In genomic region chr19:46998445-46999142, GRCh38 we compare ENCODE assay signal across 26 cellular contexts. TPM values are rescaled to one million over a fixed set of nuclear protein-coding genes. Genes with fewer than 3 reads are reported as not detected.
DNase-seq lines count a peak whose midpoint lies in the region; ATAC-seq and TF ChIP-seq lines count a peak whose summit lies in the region.
"Had no signal": no experiment of that assay in that cellular context is flagged by ENCODE, and none has a peak within 500 bp of the region (broad histone marks: within the 10 kb centered on the region; RNA-seq: fewer than 3 reads in every experiment).

No MANE protein-coding gene starts in this region.

- H2BK120ac ChIP-seq in IMR-90 (ENCODE audit: low read depth, low read length) = no peak overlapping the region

- H3K36me3 ChIP-seq in IMR-90 (ENCODE audit: control insufficient read depth, insufficient read depth, low read length) = peaks cover 50% of the 10 kb centered on the region
- H3K36me3 ChIP-seq in endodermal cell (ENCODE audit: control insufficient read depth, insufficient read depth, low read length) = peaks cover 4% of the 10 kb centered on the region
- peaks cover 49% of the 10 kb centered on the region for H3K36me3 ChIP-seq in OCI-LY7 (ENCODE audit: insufficient read depth, low read length)

- H3K9ac ChIP-seq in IMR-90 (ENCODE audit: low read depth, low read length) (no peak overlapping the region), endodermal cell (ENCODE audit: extremely low read depth, low read length, poor library complexity, severe bottlenecking) (no peak overlapping the region)

- peaks cover 3 to 27% of the 10 kb centered on the region in 2 experiments; a peak in 2 of 4 replicates for H3K79me1 ChIP-seq in IMR-90 (ENCODE audit: low read depth in 1 of 2, low read length in 2 of 2)

- TF ChIP-seq CTCF in IMR-90 (conservative IDR thresholded peaks at IDR 0.05; ENCODE audit: low read depth, low read length) (no peak), endodermal cell (conservative IDR thresholded peaks at IDR 0.05) (no peak), OCI-LY7 (conservative IDR thresholded peaks at IDR 0.05; ENCODE audit: low read length) (no peak)

- no peaks in the 10 kb centered on the region; the same call in 1 of the 2 replicates for H3K4me1 ChIP-seq in IMR-90 (ENCODE audit: control insufficient read depth, insufficient read depth, low read length)
- no peaks in the 10 kb centered on the region for H3K4me1 ChIP-seq in endodermal cell (ENCODE audit: control insufficient read depth, insufficient read depth, low read length)
- H3K4me1 ChIP-seq in OCI-LY7 (ENCODE audit: insufficient read depth, low read length, poor library complexity, severe bottlenecking) = no peaks in the 10 kb centered on the region
- H3K4me1 ChIP-seq: BE2C had no signal

- DNase-seq in IMR-90 (no peak), endodermal cell (no peak), medulla oblongata (ENCODE audit: extremely low spot score) (peak; percentile 67), sciatic nerve (ENCODE audit: low spot score) (no peak), OCI-LY7 (ENCODE audit: low spot score) (no peak), GM19238 (ENCODE audit: insufficient read length, low spot score) (no peak), NCI-H526 (lab: John Stamatoyannopoulos, UW) (no peak)
- DNase-seq in effector CD4-positive, alpha-beta T cell = no peak
- DNase-seq: activated CD4-positive, alpha-beta memory T cell treated with anti-CD3 and anti-CD28 coated beads for 36 hours; activated CD8-positive, alpha-beta memory T cell treated with anti-CD3 and anti-CD28 coated beads, Interleukin-2, amount 50 U/mL, for 48 hours; BE2C; kidney glomerular epithelial cell; NCI-H1092; NCI-H187 treated with DMSO at 0.1 percent for 48 hours; NCI-H226; NCI-H82; RPMI8226; stomach; T-helper 1 cell; trophoblast cell had no signal

- CTCF ChIA-PET in IMR-90 (lab: Yijun Ruan, JAX) (no interaction called here), OCI-LY7 (lab: Charles Lee; ENCODE audit: unreplicated experiment) (no interaction called here)

- H3K4ac ChIP-seq in IMR-90 (ENCODE audit: low read depth, low read length) = no peak overlapping the region

- peaks cover 46% of the 10 kb centered on the region for H3K36me3 Mint-ChIP-seq in endodermal cell (ENCODE audit: low read depth)

- H3K4me1 Mint-ChIP-seq in endodermal cell = no peaks in the 10 kb centered on the region
- H3K4me1 Mint-ChIP-seq: activated naive CD4-positive, alpha-beta T cell treated with anti-CD3 and anti-CD28 coated beads, Interleukin-2, amount 50 U/mL, for 24 hours; activated T-helper 17 cell treated with anti-CD3 and anti-CD28 coated beads, Interleukin-2, amount 50 U/mL, for 72 hours had no signal

- no peak overlapping the region for H3K23ac ChIP-seq in IMR-90 (ENCODE audit: low read depth, low read length)

- in situ Hi-C loops in IMR-90 (cut with MboI; ENCODE audit: low sequenced_read_pairs) = no loop called here

- POLR2A ChIA-PET in IMR-90 (lab: Charles Lee; ENCODE audit: unreplicated experiment) (no interaction called here), OCI-LY7 (lab: Charles Lee) (no interaction called here)

- H2BK20ac ChIP-seq in IMR-90 (ENCODE audit: low read depth, low read length) = no peak overlapping the region

- H3K18ac ChIP-seq in IMR-90 (ENCODE audit: low read depth, low read length) = no peak overlapping the region

- no peak overlapping the region for H3K4me3 Mint-ChIP-seq in endodermal cell
- H3K4me3 Mint-ChIP-seq: activated CD4-positive, alpha-beta memory T cell treated with anti-CD3 and anti-CD28 coated beads for 36 hours; activated naive CD4-positive, alpha-beta T cell treated with anti-CD3 and anti-CD28 coated beads, Interleukin-2, amount 50 U/mL, for 24 hours; activated T-helper 17 cell treated with anti-CD3 and anti-CD28 coated beads, Interleukin-2, amount 50 U/mL, for 72 hours; central memory CD8-positive, alpha-beta T cell had no signal

- intact Hi-C loops in IMR-90 (cut with micrococcal nuclease) (no loop called here), sciatic nerve (cut with DNase I) (no loop called here), OCI-LY7 (cut with micrococcal nuclease; ENCODE audit: unreplicated experiment) (no loop called here)

- H2AFZ ChIP-seq in IMR-90 (replicated peaks; ENCODE audit: low read length, poor library complexity) = peak overlapping the region; percentile 43
- no peak overlapping the region for H2AFZ ChIP-seq in OCI-LY7 (ENCODE audit: low read length)

- TF ChIP-seq RAD21 in IMR-90 (IDR thresholded peaks at IDR 0.05; ENCODE audit: low read length) = no peak

- 91% methylated on average over 12 of the region's 22 CpGs; no CpG with 5 or more reads in 1 of the 2 experiments for WGBS in IMR-90 (ENCODE audit: extremely low coverage in 2 of 2, insufficient read length in 1 of 2), 2 experiments
- WGBS in endodermal cell (ENCODE audit: insufficient coverage in 1 of 2, insufficient read length in 1 of 2), 2 experiments = 87 to 93% methylated on average over 14 to 22 of the region's 22 CpGs

- ATAC-seq in IMR-90 (ENCODE audit: low read depth) = no peak
- peak; percentile 60 for ATAC-seq in sciatic nerve
- ATAC-seq: activated T-helper 17 cell treated with anti-CD3 and anti-CD28 coated beads, Interleukin-2, amount 50 U/mL, for 72 hours had no signal

- no peak overlapping the region for H4K91ac ChIP-seq in IMR-90 (ENCODE audit: insufficient read depth, low read depth, low read length)

- H3K4me3 ChIP-seq in IMR-90 (ENCODE audit: insufficient read depth, low read depth, low read length) (no peak overlapping the region), endodermal cell (ENCODE audit: low read length) (no peak overlapping the region), OCI-LY7 (ENCODE audit: low read depth, low read length, poor library complexity, severe bottlenecking) (no peak overlapping the region)
- H3K4me3 ChIP-seq: lung, stomach had no signal

- no peak overlapping the region for H3K27ac ChIP-seq in IMR-90 (ENCODE audit: insufficient read depth, low read length)
- peak overlapping the region; percentile 41 for H3K27ac ChIP-seq in endodermal cell (ENCODE audit: low read depth, low read length)
- no peak overlapping the region for H3K27ac ChIP-seq in OCI-LY7 (ENCODE audit: low read depth, low read length, poor library complexity, severe bottlenecking)
- H3K27ac ChIP-seq: neutrophil, stomach had no signal

- no peaks in the 10 kb centered on the region for H3K9me2 ChIP-seq in OCI-LY7 (ENCODE audit: insufficient read depth, low read length)

- no peaks in the 10 kb centered on the region for H3K9me3 ChIP-seq in IMR-90 (ENCODE audit: control insufficient read depth, insufficient read depth, low read length)
- H3K9me3 ChIP-seq in endodermal cell (ENCODE audit: control insufficient read depth, low read length) = no peaks in the 10 kb centered on the region
- H3K9me3 ChIP-seq in OCI-LY7 (ENCODE audit: low read length) = no peaks in the 10 kb centered on the region
- H3K9me3 ChIP-seq: BE2C, neutrophil, stomach had no signal

- no peaks in the 10 kb centered on the region for H3K27me3 Mint-ChIP-seq in endodermal cell (ENCODE audit: insufficient read depth)
- H3K27me3 Mint-ChIP-seq: activated CD4-positive, alpha-beta memory T cell treated with anti-CD3 and anti-CD28 coated beads for 36 hours; activated naive CD4-positive, alpha-beta T cell treated with anti-CD3 and anti-CD28 coated beads, Interleukin-2, amount 50 U/mL, for 24 hours; activated T-helper 17 cell treated with anti-CD3 and anti-CD28 coated beads, Interleukin-2, amount 50 U/mL, for 72 hours; central memory CD8-positive, alpha-beta T cell had no signal

- H2BK15ac ChIP-seq in IMR-90 (ENCODE audit: low read depth, low read length) = no peak overlapping the region

- no peak for TF ChIP-seq POLR2A in IMR-90 (IDR thresholded peaks at IDR 0.05; ENCODE audit: low read depth, low read length)

- H4K8ac ChIP-seq in IMR-90 (ENCODE audit: low read depth in 2 of 2, low read length in 2 of 2) = no peak overlapping the region

- no peaks in the 10 kb centered on the region for H3K79me2 ChIP-seq in OCI-LY7 (ENCODE audit: insufficient read depth, low read depth, low read length)

- peaks cover 13% of the 10 kb centered on the region; the same call in 1 of the 2 replicates for H4K20me1 ChIP-seq in IMR-90 (ENCODE audit: insufficient read depth, low read length)
- no peaks in the 10 kb centered on the region for H4K20me1 ChIP-seq in OCI-LY7 (ENCODE audit: insufficient read depth, low read length)

- no peak overlapping the region for H3K14ac ChIP-seq in IMR-90 (replicated peaks; ENCODE audit: low read depth, low read length)

- H3K9me1 ChIP-seq in IMR-90 (ENCODE audit: insufficient read depth, low read length) = no peaks in the 10 kb centered on the region; the same call in 1 of the 2 replicates

- H4K5ac ChIP-seq in IMR-90 (ENCODE audit: low read depth, low read length) = no peak overlapping the region

- no peak overlapping the region for H2AK9ac ChIP-seq in IMR-90 (replicated peaks; ENCODE audit: low read depth, low read length, poor library complexity)

- BruUV-seq in IMR-90 (replicated peaks; lab: Mats Ljungman, UMichigan) (no TSS peak), OCI-LY7 (replicated peaks; lab: Mats Ljungman, UMichigan) (no TSS peak)

- no peak overlapping the region for H2AK5ac ChIP-seq in IMR-90 (ENCODE audit: low read depth, low read length)

- dilution Hi-C loops in IMR-90 (cut with HindIII; ENCODE audit: low sequenced_read_pairs, unreplicated experiment) = no loop called here

- H3K56ac ChIP-seq in IMR-90 (ENCODE audit: extremely low read depth, insufficient read depth, low read length) = no peak overlapping the region

- H3K9me3 Mint-ChIP-seq in endodermal cell = no peaks in the 10 kb centered on the region
- H3K9me3 Mint-ChIP-seq: activated CD4-positive, alpha-beta memory T cell treated with anti-CD3 and anti-CD28 coated beads for 36 hours; activated naive CD4-positive, alpha-beta T cell treated with anti-CD3 and anti-CD28 coated beads, Interleukin-2, amount 50 U/mL, for 24 hours; activated T-helper 17 cell treated with anti-CD3 and anti-CD28 coated beads, Interleukin-2, amount 50 U/mL, for 72 hours; central memory CD8-positive, alpha-beta T cell had no signal

- H2BK5ac ChIP-seq in IMR-90 (ENCODE audit: low read depth, low read length, poor library complexity, severe bottlenecking) = no peak overlapping the region

- H3K27me3 ChIP-seq in IMR-90 (ENCODE audit: control insufficient read depth, insufficient read depth, low read length) (no peaks in the 10 kb centered on the region), endodermal cell (ENCODE audit: control insufficient read depth, insufficient read depth, low read length, poor library complexity, severe bottlenecking) (no peaks in the 10 kb centered on the region)
- H3K27me3 ChIP-seq: BE2C had no signal

- H3K27ac Mint-ChIP-seq in endodermal cell = no peak overlapping the region
- H3K27ac Mint-ChIP-seq: activated CD4-positive, alpha-beta memory T cell treated with anti-CD3 and anti-CD28 coated beads for 36 hours; activated naive CD4-positive, alpha-beta T cell treated with anti-CD3 and anti-CD28 coated beads, Interleukin-2, amount 50 U/mL, for 24 hours; activated T-helper 17 cell treated with anti-CD3 and anti-CD28 coated beads, Interleukin-2, amount 50 U/mL, for 72 hours had no signal

- H3K4me2 ChIP-seq in IMR-90 (ENCODE audit: low read depth, low read length) = no peak overlapping the region
- no peak overlapping the region for H3K4me2 ChIP-seq in OCI-LY7 (ENCODE audit: low read length)

RNA-seq across cellular contexts. Expression of gene NPAS1, which starts 21.0 kb away (rescaled TPM):
- total RNA-seq in IMR-90 (2012; rRNA removed) = 0.36 and 0.56 TPM in 2 replicates
- polyA plus RNA-seq in IMR-90 (2012; rRNA removed) = 5.7 and 7.4 TPM in 2 replicates
- polyA plus RNA-seq in IMR-90 (2012; cell fraction: cytosol; rRNA removed) = 6.7 and 7.2 TPM in 2 replicates
- polyA plus RNA-seq in IMR-90 (2012; cell fraction: nucleus; rRNA removed; ENCODE audit: low replicate concordance) = 6.1 and 23.6 TPM in 2 replicates
- total RNA-seq in endodermal cell = 1 to 10 TPM; 6.9 to 8.7 TPM
- polyA plus RNA-seq in endodermal cell (2013, experiment 1 of 2) = 3.6 TPM
- 5.1 TPM for polyA plus RNA-seq in endodermal cell (2013, experiment 2 of 2)
- 0.89 TPM for total RNA-seq in sciatic nerve
- total RNA-seq in OCI-LY7 (2014; rRNA removed; shearing (Covaris generic)) = 3.4 and 3.5 TPM in 2 replicates
- total RNA-seq in OCI-LY7 (2022) = 8.4 and 14.1 TPM in 2 replicates
- total RNA-seq: activated CD4-positive, alpha-beta memory T cell treated with anti-CD3 and anti-CD28 coated beads for 36 hours; dermis microvascular lymphatic vessel endothelial cell had no signal

RNA-seq across cellular contexts. Expression of gene TMEM160, which starts 49.8 kb away (rescaled TPM):
- total RNA-seq in IMR-90 (2012; rRNA removed) (9.2 and 10.6 TPM in 2 replicates), endodermal cell (10 to 100 TPM; 61.8 to 69.5 TPM), sciatic nerve (19.3 TPM), OCI-LY7 (2022) (42.5 and 44.8 TPM in 2 replicates)
- 25.7 and 48.9 TPM in 2 replicates for polyA plus RNA-seq in IMR-90 (2012; rRNA removed)
- polyA plus RNA-seq in IMR-90 (2012; cell fraction: cytosol; rRNA removed) = 61.5 and 62.1 TPM in 2 replicates
- polyA plus RNA-seq in IMR-90 (2012; cell fraction: nucleus; rRNA removed; ENCODE audit: low replicate concordance) = 7.7 and 30.6 TPM in 2 replicates
- polyA plus RNA-seq in endodermal cell (2013, experiment 1 of 2) = 44.2 TPM
- 34.1 TPM for polyA plus RNA-seq in endodermal cell (2013, experiment 2 of 2)
- 82.3 and 105 TPM in 2 replicates for total RNA-seq in OCI-LY7 (2014; rRNA removed; shearing (Covaris generic))
